ENCODE assay signal across 12 cellular contexts in genomic region chr1:1420654-1421134, GRCh38. TPM values are rescaled to one million over a fixed set of nuclear protein-coding genes. Genes with fewer than 3 reads are reported as not detected.
DNase-seq lines count a peak whose midpoint lies in the region; ATAC-seq and TF ChIP-seq lines count a peak whose summit lies in the region.
"Had no signal": no experiment of that assay in that cellular context is flagged by ENCODE, and none has a peak within 500 bp of the region (broad histone marks: within the 10 kb centered on the region; RNA-seq: fewer than 3 reads in every experiment).

No MANE protein-coding gene starts in this region.

- H3K27ac Mint-ChIP-seq in CD8-positive, alpha-beta T cell: no peak overlapping the region
- no peak overlapping the region for H3K27ac Mint-ChIP-seq in T-helper 2 cell treated with Interferon-gamma antibody and Interleukin-4, amounts not matched to agents 5 μg/mL and 100 μg/mL, for 36 hours

- H3K27me3 ChIP-seq in heart right ventricle (peaks cover 0 to 21% (median 2%) of the 10 kb centered on the region in 7 donors), dorsolateral prefrontal cortex (no peaks in the 10 kb centered on the region)
- H3K27me3 ChIP-seq in CD8-positive, alpha-beta T cell (ENCODE audit: insufficient read depth, low read length): no peaks in the 10 kb centered on the region
- H3K27me3 ChIP-seq: BE2C had no signal

- no peaks in the 10 kb centered on the region for H3K9me3 Mint-ChIP-seq in CD8-positive, alpha-beta T cell
- no peaks in the 10 kb centered on the region for H3K9me3 Mint-ChIP-seq in T-helper 2 cell treated with Interferon-gamma antibody and Interleukin-4, amounts not matched to agents 5 μg/mL and 100 μg/mL, for 36 hours
- H3K9me3 Mint-ChIP-seq: central memory CD8-positive, alpha-beta T cell; naive thymus-derived CD8-positive, alpha-beta T cell had no signal

- no peak for DNase-seq in heart right ventricle
- DNase-seq in Right ventricle myocardium inferior (ENCODE audit: missing footprints): no peak
- DNase-seq in dorsolateral prefrontal cortex: peak in 1 of 10 donors; percentile 44
- peak in 2 of 3 donors; percentile 18 to 33 for DNase-seq in mucosa of descending colon
- no peak for DNase-seq in CD8-positive, alpha-beta T cell
- no peak for DNase-seq in T-helper 2 cell treated with Interferon-gamma antibody and Interleukin-4, amounts not matched to agents 5 μg/mL and 100 μg/mL, for 36 hours (ENCODE audit: low spot score)
- DNase-seq: BE2C; stimulated activated CD4-positive, alpha-beta T cell treated with anti-CD3 and anti-CD28 coated beads, Interleukin-4, amount 100 ng/mL, for 4 hours had no signal

- peaks cover 0 to 23% (median 8%) of the 10 kb centered on the region in 9 donors for H3K4me1 ChIP-seq in heart right ventricle
- peaks cover 6% of the 10 kb centered on the region for H3K4me1 ChIP-seq in mucosa of descending colon (ENCODE audit: low read depth)
- no peaks in the 10 kb centered on the region for H3K4me1 ChIP-seq in urinary bladder (ENCODE audit: insufficient read depth)
- H3K4me1 ChIP-seq in CD8-positive, alpha-beta T cell (ENCODE audit: insufficient read depth, low read length): no peaks in the 10 kb centered on the region

- POLR2A ChIA-PET in CD8-positive, alpha-beta T cell (lab: Charles Lee): no interaction called here

- TF ChIP-seq CTCF in heart right ventricle (IDR thresholded peaks at IDR 0.05) (no peak), dorsolateral prefrontal cortex (IDR thresholded peaks at IDR 0.05 in 54 of 56, conservative IDR thresholded peaks at IDR 0.05 in 2 of 56; ENCODE audit: low read depth in 1 of 56, partially characterized antibody in 56 of 56) (no peak), mucosa of descending colon (IDR thresholded peaks at IDR 0.05) (no peak)
- TF ChIP-seq CTCF in CD8-positive, alpha-beta T cell (IDR thresholded peaks at IDR 0.05): no peak

- H3K27ac ChIP-seq in heart right ventricle: peak overlapping the region in 2 of 10 donors; percentile 34 to 49
- peak overlapping the region; percentile 59 to 100 (median 94) for H3K27ac ChIP-seq in dorsolateral prefrontal cortex
- H3K27ac ChIP-seq in urinary bladder (ENCODE audit: low read depth): no peak overlapping the region
- no peak overlapping the region for H3K27ac ChIP-seq in CD8-positive, alpha-beta T cell (ENCODE audit: low read depth, low read length)

- intact Hi-C loops in heart right ventricle (cut with DNase I) (loop anchor here in 1 of 10 donors (1.0 kb wide), 1 partner anchor 49 kb away; no protein-coding TSS in a partner anchor), Right ventricle myocardium inferior (cut with DNase I) (no loop called here), dorsolateral prefrontal cortex (cut with DNase I) (no loop called here), mucosa of descending colon (cut with DNase I, micrococcal nuclease) (no loop called here)
- intact Hi-C loops in CD8-positive, alpha-beta T cell (cut with DNase I, micrococcal nuclease): no loop called here

- H3K4me1 Mint-ChIP-seq in CD8-positive, alpha-beta T cell (ENCODE audit: low read depth): no peaks in the 10 kb centered on the region
- H3K4me1 Mint-ChIP-seq in T-helper 2 cell treated with Interferon-gamma antibody and Interleukin-4, amounts not matched to agents 5 μg/mL and 100 μg/mL, for 36 hours (ENCODE audit: low read depth): peaks cover 5% of the 10 kb centered on the region
- H3K4me1 Mint-ChIP-seq: central memory CD8-positive, alpha-beta T cell had no signal

- ATAC-seq in heart right ventricle (peak in 2 of 8 donors; percentile 15 to 24), Right ventricle myocardium inferior (no peak), mucosa of descending colon (peak; percentile 6), HG02852 (IDR thresholded peaks at IDR 0.05; ENCODE audit: unreplicated experiment) (no peak)
- ATAC-seq in CD8-positive, alpha-beta T cell: no peak

- no peak overlapping the region for H3K4me3 Mint-ChIP-seq in CD8-positive, alpha-beta T cell
- no peak overlapping the region for H3K4me3 Mint-ChIP-seq in T-helper 2 cell treated with Interferon-gamma antibody and Interleukin-4, amounts not matched to agents 5 μg/mL and 100 μg/mL, for 36 hours
- H3K4me3 Mint-ChIP-seq: central memory CD8-positive, alpha-beta T cell had no signal

- no peaks in the 10 kb centered on the region for H3K36me3 Mint-ChIP-seq in CD8-positive, alpha-beta T cell
- H3K36me3 Mint-ChIP-seq in T-helper 2 cell treated with Interferon-gamma antibody and Interleukin-4, amounts not matched to agents 5 μg/mL and 100 μg/mL, for 36 hours (ENCODE audit: low read depth): no peaks in the 10 kb centered on the region
- H3K36me3 Mint-ChIP-seq: naive thymus-derived CD8-positive, alpha-beta T cell had no signal

- H3K4me3 ChIP-seq in heart right ventricle: peak overlapping the region in 9 of 10 donors; percentile 22 to 51 (median 35)
- peak overlapping the region; percentile 11 to 71 (median 55) for H3K4me3 ChIP-seq in dorsolateral prefrontal cortex
- H3K4me3 ChIP-seq in mucosa of descending colon: no peak overlapping the region
- peak overlapping the region; percentile 69 for H3K4me3 ChIP-seq in urinary bladder (ENCODE audit: low read depth, low read length)
- no peak overlapping the region for H3K4me3 ChIP-seq in CD8-positive, alpha-beta T cell (ENCODE audit: low read depth, low read length)

- CTCF ChIA-PET in CD8-positive, alpha-beta T cell (lab: Charles Lee): interaction anchor here (1.0 kb wide), 1 partner anchor 13 kb away, joined by 3 read pairs; no protein-coding TSS in a partner anchor

- 68 to 83% methylated on average over 8 to 12 of the region's 12 CpGs for WGBS in heart right ventricle, 2 donors
- 74% methylated on average over 12 of the region's 12 CpGs for WGBS in urinary bladder

- no peaks in the 10 kb centered on the region for H3K36me3 ChIP-seq in heart right ventricle
- H3K36me3 ChIP-seq in mucosa of descending colon (ENCODE audit: low read depth): no peaks in the 10 kb centered on the region
- H3K36me3 ChIP-seq in urinary bladder (ENCODE audit: insufficient read depth): no peaks in the 10 kb centered on the region
- H3K36me3 ChIP-seq in CD8-positive, alpha-beta T cell (ENCODE audit: insufficient read depth, low read length): no peaks in the 10 kb centered on the region
- H3K36me3 ChIP-seq: BE2C had no signal

- H3K9me3 ChIP-seq in heart right ventricle (no peaks in the 10 kb centered on the region), mucosa of descending colon (no peaks in the 10 kb centered on the region)
- no peaks in the 10 kb centered on the region for H3K9me3 ChIP-seq in CD8-positive, alpha-beta T cell (ENCODE audit: low read length)
- H3K9me3 ChIP-seq: BE2C had no signal

- H3K27me3 Mint-ChIP-seq in CD8-positive, alpha-beta T cell (ENCODE audit: low read depth): peaks cover 10% of the 10 kb centered on the region
- H3K27me3 Mint-ChIP-seq in T-helper 2 cell treated with Interferon-gamma antibody and Interleukin-4, amounts not matched to agents 5 μg/mL and 100 μg/mL, for 36 hours (ENCODE audit: low read depth): peaks cover 10% of the 10 kb centered on the region

RNA-seq across cellular contexts. Expression of gene ANKRD65, which starts 0.4 kb away (rescaled TPM):
- total RNA-seq in heart right ventricle (1 to 10 TPM in 7 of 10 donors, under 1 TPM in 3; 0.37 to 2.5 (median 1.8) TPM), Right ventricle myocardium inferior (3.0 TPM), dorsolateral prefrontal cortex (10 to 100 TPM in 118 of 120 experiments, 1 to 10 TPM in 2; 4.0 to 63.5 (median 26.5) TPM), mucosa of descending colon (10 to 100 TPM in 1 of 3 donors, 1 to 10 TPM in 1, under 1 TPM in 1; 0.81 to 11.3 (median 1.9) TPM), urinary bladder (5.8 TPM)
- polyA plus RNA-seq in heart right ventricle (1 to 10 TPM; 1.2 to 3.1 TPM), urinary bladder (17.7 TPM)
- total RNA-seq in CD8-positive, alpha-beta T cell: not detected
- total RNA-seq: naive thymus-derived CD8-positive, alpha-beta T cell had no signal
- polyA plus RNA-seq: naive thymus-derived CD8-positive, alpha-beta T cell had no signal

RNA-seq across cellular contexts. Expression of gene MRPL20, which starts 13.6 kb away (rescaled TPM):
- 100 to 1,000 TPM; 116 to 162 (median 132) TPM for total RNA-seq in heart right ventricle
- polyA plus RNA-seq in heart right ventricle: 100 to 1,000 TPM; 124 to 224 TPM
- total RNA-seq in Right ventricle myocardium inferior: 140 TPM
- total RNA-seq in dorsolateral prefrontal cortex: 100 to 1,000 TPM in 12 of 120 experiments, 10 to 100 TPM in 108; 56.0 to 114 (median 86.3) TPM
- 100 to 1,000 TPM in 2 of 3 donors, 10 to 100 TPM in 1; 75.7 to 106 (median 105) TPM for total RNA-seq in mucosa of descending colon
- total RNA-seq in urinary bladder: 55.1 TPM
- polyA plus RNA-seq in urinary bladder: 183 TPM
- 10 to 100 TPM; 92.6 to 92.7 TPM for total RNA-seq in CD8-positive, alpha-beta T cell

RNA-seq across cellular contexts. Expression of gene VWA1, which starts 14.8 kb away (rescaled TPM):
- total RNA-seq in heart right ventricle (10 to 100 TPM; 10.8 to 52.8 (median 14.1) TPM), Right ventricle myocardium inferior (20.5 TPM), dorsolateral prefrontal cortex (100 to 1,000 TPM in 33 of 120 experiments, 10 to 100 TPM in 87; 27.4 to 258 (median 73.3) TPM), mucosa of descending colon (10 to 100 TPM; 38.5 to 89.4 (median 74.3) TPM), urinary bladder (15.2 TPM)
- polyA plus RNA-seq in heart right ventricle (10 to 100 TPM; 13.9 to 27.5 TPM), urinary bladder (214 TPM)
- not detected for total RNA-seq in CD8-positive, alpha-beta T cell
- total RNA-seq: naive thymus-derived CD8-positive, alpha-beta T cell had no signal
- polyA plus RNA-seq: naive thymus-derived CD8-positive, alpha-beta T cell had no signal

RNA-seq across cellular contexts. Expression of gene CCNL2, which starts 21.6 kb away (rescaled TPM):
- total RNA-seq in heart right ventricle (10 to 100 TPM; 38.5 to 77.5 (median 47.7) TPM), Right ventricle myocardium inferior (49.4 TPM), dorsolateral prefrontal cortex (100 to 1,000 TPM; 111 to 235 (median 165) TPM), mucosa of descending colon (100 to 1,000 TPM; 123 to 172 (median 151) TPM), urinary bladder (226 TPM)
- polyA plus RNA-seq in heart right ventricle (100 to 1,000 TPM in 1 of 2 donors, 10 to 100 TPM in 1; 57.3 to 243 TPM), urinary bladder (146 TPM)
- 100 to 1,000 TPM; 307 to 328 TPM for total RNA-seq in CD8-positive, alpha-beta T cell

RNA-seq across cellular contexts. Expression of gene ATAD3C, which starts 28.8 kb away (rescaled TPM):
- total RNA-seq in heart right ventricle (1 to 10 TPM in 5 of 10 donors, under 1 TPM in 5; 0.11 to 2.2 (median 1.2) TPM), Right ventricle myocardium inferior (1.8 TPM), dorsolateral prefrontal cortex (10 to 100 TPM in 10 of 120 experiments, 1 to 10 TPM in 109, under 1 TPM in 1; 0.94 to 16.5 (median 3.5) TPM), mucosa of descending colon (1 to 10 TPM in 1 of 3 donors, under 1 TPM in 2; 0.35 to 1.4 (median 0.55) TPM), urinary bladder (0.26 TPM)
- polyA plus RNA-seq in heart right ventricle (under 1 TPM; 0.49 to 0.66 TPM), urinary bladder (3.3 TPM)
- total RNA-seq in CD8-positive, alpha-beta T cell: under 1 TPM; 0.79 to 0.89 TPM

Comparison
In these comparisons a context has a peak if more than half of its experiments do, and no peak if none do; other contexts are left out.
1. DNase-seq: peak in mucosa of descending colon (2 of 3); none in heart right ventricle (0 of 2), Right ventricle myocardium inferior (single experiment), CD8-positive, alpha-beta T cell (0 of 7) and T-helper 2 cell treated with Interferon-gamma antibody and Interleukin-4, amounts not matched to agents 5 μg/mL and 100 μg/mL, for 36 hours (single experiment).
2. H3K27ac ChIP-seq: peak in dorsolateral prefrontal cortex (59 of 59); none in urinary bladder (single experiment) and CD8-positive, alpha-beta T cell (single experiment).
3. H3K4me3 ChIP-seq: peak in heart right ventricle (9 of 10), dorsolateral prefrontal cortex (59 of 59) and urinary bladder (single experiment); none in mucosa of descending colon (single experiment) and CD8-positive, alpha-beta T cell (single experiment).
4. RNA of gene VWA1, which starts 14.8 kb away (total RNA-seq): 38.5 to 89.4 TPM in mucosa of descending colon, 27.4 to 258 TPM in dorsolateral prefrontal cortex, 20.5 TPM in Right ventricle myocardium inferior (single experiment), 15.2 TPM in urinary bladder (single experiment) and 10.8 to 52.8 TPM in heart right ventricle; not detected in CD8-positive, alpha-beta T cell; every median in the first group is over 10 times any median in the second.